ENCODE assay signal across 8 cellular contexts in the genomic region with DNA sequence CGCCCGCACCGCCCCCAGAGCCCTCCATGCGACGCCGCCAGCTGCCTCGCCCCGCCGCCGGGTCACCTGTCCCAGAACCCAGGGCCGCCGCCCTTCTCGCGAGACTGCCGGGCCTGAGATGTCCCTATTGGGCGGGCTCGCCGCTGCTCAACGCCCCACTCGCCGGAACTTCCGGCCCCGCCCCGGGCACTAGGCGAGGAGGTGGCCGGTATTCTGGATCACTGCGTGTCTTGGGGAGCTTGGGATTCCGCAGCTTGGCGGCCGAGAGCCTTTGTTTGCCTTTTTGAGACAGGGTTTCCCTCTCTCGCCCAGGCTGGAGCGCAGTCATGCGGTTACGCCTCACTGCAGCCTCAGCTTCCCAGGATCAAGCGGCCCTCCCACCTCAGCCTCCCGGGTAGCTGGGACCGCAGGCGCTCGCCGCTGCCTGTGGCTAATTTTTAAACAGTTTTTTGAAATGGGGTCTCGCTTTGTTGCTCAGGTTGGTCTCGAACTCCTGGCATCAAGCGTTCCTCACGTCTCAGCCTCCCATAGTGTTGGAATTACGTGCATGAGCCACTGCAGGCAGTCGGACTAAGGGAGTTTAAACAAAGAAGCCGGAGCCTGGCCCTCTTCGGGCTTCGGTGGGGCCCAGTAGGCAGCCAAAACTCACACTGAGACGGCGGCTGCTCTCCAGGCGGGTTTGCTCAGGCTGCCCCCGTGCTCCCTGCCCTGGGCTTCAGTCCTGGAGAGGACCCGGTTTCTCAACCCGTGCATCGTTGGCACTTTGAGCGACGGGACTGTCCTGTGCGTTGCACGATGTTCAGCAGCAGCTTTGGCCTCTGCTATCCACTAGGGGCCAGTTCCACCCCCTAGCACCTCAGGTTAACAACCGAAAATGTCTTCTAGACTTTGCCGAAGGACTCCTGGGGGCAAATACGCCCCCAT.
DNase-seq lines count a peak whose midpoint lies in the region; ATAC-seq lines count a peak whose summit lies in the region.

A gene (minus strand): TSS at position 43 of the 924 bp plus-strand sequence. CDS start 15 bp downstream, at position 28.

- peaks cover 57% of the 10 kb centered on the region for H3K4me1 ChIP-seq in BLaER1

- H3K9ac ChIP-seq in BLaER1: peak within 1 kb of the TSS; percentile 89

- H3K27ac ChIP-seq in BLaER1 (peak within 1 kb of the TSS; percentile 98), cingulate gyrus (ENCODE audit: low read depth, low read length) (peak within 1 kb of the TSS; percentile 91)

- no peaks in the 10 kb centered on the region for H3K27me3 ChIP-seq in BLaER1

- peak within 1 kb of the TSS; percentile 93 for H3K4me2 ChIP-seq in BLaER1

- peak; percentile 78 for ATAC-seq in HG03457 (IDR thresholded peaks at IDR 0.05; ENCODE audit: unreplicated experiment)

- H3K36me3 ChIP-seq in BLaER1: peaks cover 15% of the 10 kb centered on the region

- peak within 1 kb of the TSS; percentile 80 for H3K4me3 ChIP-seq in BLaER1

- DNase-seq in GM19240 (ENCODE audit: insufficient read length, low spot score): peak; percentile 97
- peak; percentile 75 to 91 for DNase-seq in NCI-H524 (lab: John Stamatoyannopoulos, UW)
- DNase-seq in activated CD4-positive, alpha-beta T cell treated with anti-CD3 and anti-CD28 coated beads for 4 hours: peak; percentile 86 to 87
- peak; percentile 97 for DNase-seq in kidney tubule cell (ENCODE audit: low spot score)
- peak; percentile 67 to 84 for DNase-seq in stimulated activated CD4-positive, alpha-beta T cell treated with anti-CD3 and anti-CD28 coated beads, Interleukin-1b, Interleukin-23, amount 100 ng/mL, for 1 hour (ENCODE audit: low read depth in 2 of 2)

- H4K20me1 ChIP-seq in BLaER1: peaks cover 40% of the 10 kb centered on the region

- H3K9me3 ChIP-seq in BLaER1: peaks cover 5% of the 10 kb centered on the region

Comparison
In these comparisons a context has a peak if more than half of its experiments do, and no peak if none do; other contexts are left out.
1. Peak in every context shown above with its lines: DNase-seq, ATAC-seq, H3K4me3 ChIP-seq and H3K27ac ChIP-seq.